1 cellular context compared by ENCODE assay signal in genomic region chr14:103118663-103119404, GRCh38.
TF ChIP-seq lines count a peak whose summit lies in the region.

No MANE protein-coding gene starts in this region.

TF ChIP-seq in K562, 482 proteins besides CTCF, POLR2A, EP300 and RAD21 (continued from another document and continues in another):
- TF ChIP-seq, protein P1, sequence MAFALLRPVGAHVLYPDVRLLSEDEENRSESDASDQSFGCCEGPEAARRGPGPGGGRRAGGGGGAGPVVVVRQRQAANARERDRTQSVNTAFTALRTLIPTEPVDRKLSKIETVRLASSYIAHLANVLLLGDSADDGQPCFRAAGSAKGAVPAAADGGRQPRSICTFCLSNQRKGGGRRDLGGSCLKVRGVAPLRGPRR (CRISPR knock-in tag; IDR thresholded peaks at IDR 0.05), result no peak
- no peak for TF ChIP-seq CHD1 (IDR thresholded peaks at IDR 0.05; ENCODE audit: low read length)
- no peak for TF ChIP-seq DEAF1 (CRISPR knock-in tag; IDR thresholded peaks at IDR 0.05)
- no peak for TF ChIP-seq HDAC8 (tag; IDR thresholded peaks at IDR 0.05)
- TF ChIP-seq ESRRB (CRISPR knock-in tag; IDR thresholded peaks at IDR 0.05; ENCODE audit: borderline replicate concordance), result no peak
- 0 out of 2 replicates have a peak, but pooled peaks have one; percentile 27 for TF ChIP-seq RBFOX2 (IDR thresholded peaks at IDR 0.05; ENCODE audit: low read depth, low read length)
- TF ChIP-seq ZNF592 (IDR thresholded peaks at IDR 0.05), result peak; percentile 88
- 0 out of 2 replicates have a peak, but pooled peaks have one; percentile 45 for TF ChIP-seq KAT7 (CRISPR knock-in tag; IDR thresholded peaks at IDR 0.05; ENCODE audit: borderline replicate concordance)
- peak; percentile 63; the same call in 1 of the 2 replicates for TF ChIP-seq GATAD2A (IDR thresholded peaks at IDR 0.05)
- peak; percentile 54; the same call in 1 of the 2 replicates for TF ChIP-seq SP1 (CRISPR knock-in tag; IDR thresholded peaks at IDR 0.05)
- TF ChIP-seq, protein P2, sequence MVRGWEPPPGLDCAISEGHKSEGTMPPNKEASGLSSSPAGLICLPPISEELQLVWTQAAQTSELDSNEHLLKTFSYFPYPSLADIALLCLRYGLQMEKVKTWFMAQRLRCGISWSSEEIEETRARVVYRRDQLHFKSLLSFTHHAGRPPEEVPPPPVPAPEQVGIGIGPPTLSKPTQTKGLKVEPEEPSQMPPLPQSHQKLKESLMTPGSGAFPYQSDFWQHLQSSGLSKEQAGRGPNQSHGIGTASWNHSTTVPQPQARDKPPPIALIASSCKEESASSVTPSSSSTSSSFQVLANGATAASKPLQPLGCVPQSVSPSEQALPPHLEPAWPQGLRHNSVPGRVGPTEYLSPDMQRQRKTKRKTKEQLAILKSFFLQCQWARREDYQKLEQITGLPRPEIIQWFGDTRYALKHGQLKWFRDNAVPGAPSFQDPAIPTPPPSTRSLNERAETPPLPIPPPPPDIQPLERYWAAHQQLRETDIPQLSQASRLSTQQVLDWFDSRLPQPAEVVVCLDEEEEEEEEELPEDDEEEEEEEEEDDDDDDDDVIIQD (CRISPR knock-in tag; IDR thresholded peaks at IDR 0.05), result no peak
- TF ChIP-seq, protein P3, sequence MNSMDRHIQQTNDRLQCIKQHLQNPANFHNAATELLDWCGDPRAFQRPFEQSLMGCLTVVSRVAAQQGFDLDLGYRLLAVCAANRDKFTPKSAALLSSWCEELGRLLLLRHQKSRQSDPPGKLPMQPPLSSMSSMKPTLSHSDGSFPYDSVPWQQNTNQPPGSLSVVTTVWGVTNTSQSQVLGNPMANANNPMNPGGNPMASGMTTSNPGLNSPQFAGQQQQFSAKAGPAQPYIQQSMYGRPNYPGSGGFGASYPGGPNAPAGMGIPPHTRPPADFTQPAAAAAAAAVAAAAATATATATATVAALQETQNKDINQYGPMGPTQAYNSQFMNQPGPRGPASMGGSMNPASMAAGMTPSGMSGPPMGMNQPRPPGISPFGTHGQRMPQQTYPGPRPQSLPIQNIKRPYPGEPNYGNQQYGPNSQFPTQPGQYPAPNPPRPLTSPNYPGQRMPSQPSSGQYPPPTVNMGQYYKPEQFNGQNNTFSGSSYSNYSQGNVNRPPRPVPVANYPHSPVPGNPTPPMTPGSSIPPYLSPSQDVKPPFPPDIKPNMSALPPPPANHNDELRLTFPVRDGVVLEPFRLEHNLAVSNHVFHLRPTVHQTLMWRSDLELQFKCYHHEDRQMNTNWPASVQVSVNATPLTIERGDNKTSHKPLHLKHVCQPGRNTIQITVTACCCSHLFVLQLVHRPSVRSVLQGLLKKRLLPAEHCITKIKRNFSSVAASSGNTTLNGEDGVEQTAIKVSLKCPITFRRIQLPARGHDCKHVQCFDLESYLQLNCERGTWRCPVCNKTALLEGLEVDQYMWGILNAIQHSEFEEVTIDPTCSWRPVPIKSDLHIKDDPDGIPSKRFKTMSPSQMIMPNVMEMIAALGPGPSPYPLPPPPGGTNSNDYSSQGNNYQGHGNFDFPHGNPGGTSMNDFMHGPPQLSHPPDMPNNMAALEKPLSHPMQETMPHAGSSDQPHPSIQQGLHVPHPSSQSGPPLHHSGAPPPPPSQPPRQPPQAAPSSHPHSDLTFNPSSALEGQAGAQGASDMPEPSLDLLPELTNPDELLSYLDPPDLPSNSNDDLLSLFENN (IDR thresholded peaks at IDR 0.05; ENCODE audit: low read depth in 2 of 2, low read length in 2 of 2), result no peak
- peak; percentile 42 to 54; a peak in 3 of 4 replicates for TF ChIP-seq NRF1 (conservative IDR thresholded peaks at IDR 0.05 in 1 of 2, IDR thresholded peaks at IDR 0.05 in 1 of 2)
- no peak for TF ChIP-seq RBM39 (optimal IDR thresholded peaks at IDR 0.05; ENCODE audit: low read depth, low read length)
- TF ChIP-seq ZNF12 (CRISPR knock-in tag; IDR thresholded peaks at IDR 0.05), result no peak
- TF ChIP-seq NCOA4 (IDR thresholded peaks at IDR 0.05; ENCODE audit: partially characterized antibody), result no peak
- no peak for TF ChIP-seq ZNF76 (CRISPR knock-in tag; IDR thresholded peaks at IDR 0.05; ENCODE audit: borderline replicate concordance)
- TF ChIP-seq U2AF2 (optimal IDR thresholded peaks at IDR 0.05; ENCODE audit: low read depth, low read length), result no peak
- no peak for TF ChIP-seq HMG20A (CRISPR knock-in tag; conservative IDR thresholded peaks at IDR 0.05)
- no peak for TF ChIP-seq ZNF175 (CRISPR knock-in tag; IDR thresholded peaks at IDR 0.05; ENCODE audit: low read depth)
- no peak for TF ChIP-seq PHB (CRISPR knock-in tag; IDR thresholded peaks at IDR 0.05)
- TF ChIP-seq HDAC1 (IDR thresholded peaks at IDR 0.05), result peak in 1 of 2 experiments; percentile 47; a peak in 2 of 4 replicates
- TF ChIP-seq STAT5A (IDR thresholded peaks at IDR 0.05; ENCODE audit: borderline replicate concordance, low read length), result no peak
- no peak for TF ChIP-seq YY1 (IDR thresholded peaks at IDR 0.05; ENCODE audit: borderline replicate concordance in 1 of 3, control insufficient read depth in 1 of 3, extremely low read depth in 1 of 3, insufficient read depth in 3 of 3, insufficient read length in 1 of 3, insufficient replicate concordance in 2 of 3, low read depth in 1 of 3, low read length in 2 of 3)
- TF ChIP-seq TBP (optimal IDR thresholded peaks at IDR 0.05; ENCODE audit: low read depth, low read length), result no peak
- TF ChIP-seq HNRNPUL1 (IDR thresholded peaks at IDR 0.05; ENCODE audit: low read length), result no peak
- TF ChIP-seq STAG1 (CRISPR knock-in tag; IDR thresholded peaks at IDR 0.05; ENCODE audit: borderline replicate concordance), result no peak
- TF ChIP-seq EWSR1 (IDR thresholded peaks at IDR 0.05; ENCODE audit: borderline replicate concordance, low read depth, partially characterized antibody), result no peak
- no peak for TF ChIP-seq ETV1 (tag; conservative IDR thresholded peaks at IDR 0.05; ENCODE audit: low read depth)
- TF ChIP-seq RFX5 (IDR thresholded peaks at IDR 0.05; ENCODE audit: low read depth, low read length), result no peak
- TF ChIP-seq MXI1 (IDR thresholded peaks at IDR 0.05; ENCODE audit: low read depth, low read length), result no peak
- TF ChIP-seq ZNF133 (CRISPR knock-in tag; IDR thresholded peaks at IDR 0.05), result no peak
- TF ChIP-seq, protein P4, sequence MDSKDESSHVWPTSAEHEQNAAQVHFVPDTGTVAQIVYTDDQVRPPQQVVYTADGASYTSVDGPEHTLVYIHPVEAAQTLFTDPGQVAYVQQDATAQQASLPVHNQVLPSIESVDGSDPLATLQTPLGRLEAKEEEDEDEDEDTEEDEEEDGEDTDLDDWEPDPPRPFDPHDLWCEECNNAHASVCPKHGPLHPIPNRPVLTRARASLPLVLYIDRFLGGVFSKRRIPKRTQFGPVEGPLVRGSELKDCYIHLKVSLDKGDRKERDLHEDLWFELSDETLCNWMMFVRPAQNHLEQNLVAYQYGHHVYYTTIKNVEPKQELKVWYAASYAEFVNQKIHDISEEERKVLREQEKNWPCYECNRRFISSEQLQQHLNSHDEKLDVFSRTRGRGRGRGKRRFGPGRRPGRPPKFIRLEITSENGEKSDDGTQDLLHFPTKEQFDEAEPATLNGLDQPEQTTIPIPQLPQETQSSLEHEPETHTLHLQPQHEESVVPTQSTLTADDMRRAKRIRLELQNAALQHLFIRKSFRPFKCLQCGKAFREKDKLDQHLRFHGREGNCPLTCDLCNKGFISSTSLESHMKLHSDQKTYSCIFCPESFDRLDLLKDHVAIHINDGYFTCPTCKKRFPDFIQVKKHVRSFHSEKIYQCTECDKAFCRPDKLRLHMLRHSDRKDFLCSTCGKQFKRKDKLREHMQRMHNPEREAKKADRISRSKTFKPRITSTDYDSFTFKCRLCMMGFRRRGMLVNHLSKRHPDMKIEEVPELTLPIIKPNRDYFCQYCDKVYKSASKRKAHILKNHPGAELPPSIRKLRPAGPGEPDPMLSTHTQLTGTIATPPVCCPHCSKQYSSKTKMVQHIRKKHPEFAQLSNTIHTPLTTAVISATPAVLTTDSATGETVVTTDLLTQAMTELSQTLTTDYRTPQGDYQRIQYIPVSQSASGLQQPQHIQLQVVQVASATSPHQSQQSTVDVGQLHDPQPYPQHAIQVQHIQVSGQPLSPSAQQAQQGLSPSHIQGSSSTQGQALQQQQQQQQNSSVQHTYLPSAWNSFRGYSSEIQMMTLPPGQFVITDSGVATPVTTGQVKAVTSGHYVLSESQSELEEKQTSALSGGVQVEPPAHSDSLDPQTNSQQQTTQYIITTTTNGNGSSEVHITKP (IDR thresholded peaks at IDR 0.05; ENCODE audit: partially characterized antibody), result no peak
- no peak for TF ChIP-seq ELF2 (CRISPR knock-in tag; IDR thresholded peaks at IDR 0.05)
- TF ChIP-seq ZNF174 (CRISPR knock-in tag; IDR thresholded peaks at IDR 0.05), result no peak
- TF ChIP-seq EHMT2 (IDR thresholded peaks at IDR 0.05), result no peak
- peak; percentile 96 for TF ChIP-seq NFE2 (IDR thresholded peaks at IDR 0.05; ENCODE audit: low read depth)
- TF ChIP-seq CEBPB (tag; IDR thresholded peaks at IDR 0.05), result no peak
- TF ChIP-seq, protein P5, sequence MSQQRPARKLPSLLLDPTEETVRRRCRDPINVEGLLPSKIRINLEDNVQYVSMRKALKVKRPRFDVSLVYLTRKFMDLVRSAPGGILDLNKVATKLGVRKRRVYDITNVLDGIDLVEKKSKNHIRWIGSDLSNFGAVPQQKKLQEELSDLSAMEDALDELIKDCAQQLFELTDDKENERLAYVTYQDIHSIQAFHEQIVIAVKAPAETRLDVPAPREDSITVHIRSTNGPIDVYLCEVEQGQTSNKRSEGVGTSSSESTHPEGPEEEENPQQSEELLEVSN (IDR thresholded peaks at IDR 0.05; ENCODE audit: borderline replicate concordance in 1 of 2, extremely low read depth in 1 of 2, insufficient read depth in 1 of 2, insufficient read length in 1 of 2, low read depth in 1 of 2, low read length in 1 of 2, poor library complexity in 1 of 2, severe bottlenecking in 1 of 2), result no peak
- TF ChIP-seq NEUROD1 (IDR thresholded peaks at IDR 0.05; ENCODE audit: borderline replicate concordance, low read depth, low read length, partially characterized antibody), result no peak
- TF ChIP-seq CTBP1 (IDR thresholded peaks at IDR 0.05; ENCODE audit: borderline replicate concordance), result peak; percentile 73; the same call in 1 of the 2 replicates
- no peak for TF ChIP-seq ZSCAN29 (IDR thresholded peaks at IDR 0.05)
- TF ChIP-seq ATF7 (IDR thresholded peaks at IDR 0.05), result peak; percentile 59; the same call in 1 of the 2 replicates
- peak; percentile 79 for TF ChIP-seq MAFK (IDR thresholded peaks at IDR 0.05; ENCODE audit: low read length)
- TF ChIP-seq XRCC5 (IDR thresholded peaks at IDR 0.05; ENCODE audit: low read depth, low read length), result no peak
- no peak for TF ChIP-seq CHCHD3 (CRISPR knock-in tag; IDR thresholded peaks at IDR 0.05)
- TF ChIP-seq CSDE1 (IDR thresholded peaks at IDR 0.05), result no peak
- TF ChIP-seq, protein P6, sequence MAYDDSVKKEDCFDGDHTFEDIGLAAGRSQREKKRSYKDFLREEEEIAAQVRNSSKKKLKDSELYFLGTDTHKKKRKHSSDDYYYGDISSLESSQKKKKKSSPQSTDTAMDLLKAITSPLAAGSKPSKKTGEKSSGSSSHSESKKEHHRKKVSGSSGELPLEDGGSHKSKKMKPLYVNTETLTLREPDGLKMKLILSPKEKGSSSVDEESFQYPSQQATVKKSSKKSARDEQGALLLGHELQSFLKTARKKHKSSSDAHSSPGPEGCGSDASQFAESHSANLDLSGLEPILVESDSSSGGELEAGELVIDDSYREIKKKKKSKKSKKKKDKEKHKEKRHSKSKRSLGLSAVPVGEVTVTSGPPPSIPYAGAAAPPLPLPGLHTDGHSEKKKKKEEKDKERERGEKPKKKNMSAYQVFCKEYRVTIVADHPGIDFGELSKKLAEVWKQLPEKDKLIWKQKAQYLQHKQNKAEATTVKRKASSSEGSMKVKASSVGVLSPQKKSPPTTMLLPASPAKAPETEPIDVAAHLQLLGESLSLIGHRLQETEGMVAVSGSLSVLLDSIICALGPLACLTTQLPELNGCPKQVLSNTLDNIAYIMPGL (CRISPR knock-in tag; IDR thresholded peaks at IDR 0.05), result no peak
- TF ChIP-seq SMAD2 (IDR thresholded peaks at IDR 0.05; ENCODE audit: low read depth, low read length), result no peak
- no peak for TF ChIP-seq TCF3 (CRISPR knock-in tag; IDR thresholded peaks at IDR 0.05)
- TF ChIP-seq, protein P7, sequence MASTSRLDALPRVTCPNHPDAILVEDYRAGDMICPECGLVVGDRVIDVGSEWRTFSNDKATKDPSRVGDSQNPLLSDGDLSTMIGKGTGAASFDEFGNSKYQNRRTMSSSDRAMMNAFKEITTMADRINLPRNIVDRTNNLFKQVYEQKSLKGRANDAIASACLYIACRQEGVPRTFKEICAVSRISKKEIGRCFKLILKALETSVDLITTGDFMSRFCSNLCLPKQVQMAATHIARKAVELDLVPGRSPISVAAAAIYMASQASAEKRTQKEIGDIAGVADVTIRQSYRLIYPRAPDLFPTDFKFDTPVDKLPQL (IDR thresholded peaks at IDR 0.05; ENCODE audit: extremely low read depth, insufficient read length), result no peak
